ENCODE assay signal across 9 cellular contexts in the genomic region with DNA sequence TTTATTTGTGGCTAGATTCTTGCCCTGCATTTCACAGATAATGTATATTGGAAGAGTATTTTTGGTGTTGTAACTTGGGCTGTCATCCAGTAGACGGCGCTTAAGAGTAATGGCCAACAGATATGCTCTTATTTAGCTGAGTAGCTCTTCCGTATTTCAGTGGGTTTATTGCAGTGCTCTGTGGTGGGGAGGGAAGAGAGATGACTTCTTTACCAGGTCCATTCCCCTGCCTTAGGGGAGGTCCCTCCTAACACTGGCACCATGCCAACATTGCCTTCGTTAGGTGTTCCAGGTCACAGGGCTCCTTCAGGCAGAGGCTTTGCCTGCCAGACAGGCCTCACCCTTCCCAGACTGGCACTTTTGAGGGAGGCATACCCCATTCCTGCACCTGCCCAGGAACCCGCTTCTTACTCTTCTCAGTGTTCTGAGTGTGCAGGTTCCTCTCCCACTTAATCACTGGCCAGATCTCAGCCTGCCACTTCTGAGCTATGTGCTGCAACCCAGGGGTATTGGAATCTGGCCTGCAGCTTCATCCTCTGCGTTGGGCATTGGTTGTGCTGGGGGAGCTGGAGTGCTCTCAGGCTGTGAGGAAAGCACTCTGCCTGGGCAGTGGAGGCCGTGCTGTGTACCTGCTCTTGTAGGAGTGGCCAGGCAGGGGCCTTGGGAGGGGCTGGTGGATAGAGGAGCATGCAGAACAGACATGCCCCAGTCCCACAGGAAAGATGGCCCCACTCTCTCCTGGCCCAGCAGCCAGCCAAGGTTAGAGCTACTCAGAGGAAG. TPM values are rescaled to one million over a fixed set of nuclear protein-coding genes. Genes with fewer than 3 reads are reported as not detected.
DNase-seq lines count a peak whose midpoint lies in the region; ATAC-seq, FAIRE-seq and TF ChIP-seq lines count a peak whose summit lies in the region.
"Had no signal": no experiment of that assay in that cellular context is flagged by ENCODE, and none has a peak within 500 bp of the region (broad histone marks: within the 10 kb centered on the region; RNA-seq: fewer than 3 reads in every experiment).

No MANE protein-coding gene starts in this region.

- peak; percentile 28 for DNase-seq in DMS 273 (lab: John Stamatoyannopoulos, UW; ENCODE audit: unreplicated experiment)
- DNase-seq in DMS 273 treated with DMSO at 0.1 percent for 48 hours (lab: John Stamatoyannopoulos, UW) = no peak
- peak; percentile 8 for DNase-seq in GM19239 (ENCODE audit: insufficient read length, low spot score)
- DNase-seq in SKM-1 (lab: John Stamatoyannopoulos, UW; ENCODE audit: unreplicated experiment) = peak; percentile 64
- DNase-seq in globus pallidus (ENCODE audit: low spot score) = peak; percentile 0
- peak; percentile 6 to 67 for DNase-seq in upper lobe of left lung
- DNase-seq in NCI-H446 treated with DMSO at 0.1 percent for 48 hours (lab: John Stamatoyannopoulos, UW) = no peak

- H3K27me3 ChIP-seq in upper lobe of left lung = no peaks in the 10 kb centered on the region

- TF ChIP-seq EP300 in upper lobe of left lung (IDR thresholded peaks at IDR 0.05) = no peak

- H3K36me3 ChIP-seq in upper lobe of left lung = no peaks in the 10 kb centered on the region

- ATAC-seq in HG03196 (IDR thresholded peaks at IDR 0.05; ENCODE audit: unreplicated experiment) = peak; percentile 78
- peak; percentile 39 to 86 for ATAC-seq in upper lobe of left lung (ENCODE audit: low FRiP score in 2 of 2)

- H3K4me3 ChIP-seq in upper lobe of left lung = no peak overlapping the region

- WGBS in upper lobe of left lung, 2 donors = 44 to 52% methylated on average over 6 to 7 of the region's 7 CpGs

- H3K27ac ChIP-seq in upper lobe of left lung = no peak overlapping the region

- no peak for TF ChIP-seq POLR2A in upper lobe of left lung (IDR thresholded peaks at IDR 0.05)

- H3K4me1 ChIP-seq in upper lobe of left lung = no peaks in the 10 kb centered on the region

- peak; percentile 26 for FAIRE-seq in GM19239 (lab: Jason Lieb, UNC)
- FAIRE-seq: A204.1 had no signal

- TF ChIP-seq CTCF in upper lobe of left lung (IDR thresholded peaks at IDR 0.05) = peak in 3 of 6 experiments; percentile 30 to 43 (median 36)

- no peaks in the 10 kb centered on the region for H3K9me3 ChIP-seq in upper lobe of left lung

RNA-seq across cellular contexts. Expression of a gene that starts 29.4 kb away (rescaled TPM):
- total RNA-seq in upper lobe of left lung = 1 to 10 TPM in 1 of 6 donors, under 1 TPM in 1, not detected in 4; 0.97 to 1.6 TPM

Comparison
In these comparisons a context has a peak if more than half of its experiments do, and no peak if none do; other contexts are left out.
1. DNase-seq: peak in DMS 273 (single experiment), GM19239 (single experiment), SKM-1 (single experiment), globus pallidus (single experiment) and upper lobe of left lung (2 of 2); none in DMS 273 treated with DMSO at 0.1 percent for 48 hours (single experiment) and NCI-H446 treated with DMSO at 0.1 percent for 48 hours (single experiment).